In the genomic region with DNA sequence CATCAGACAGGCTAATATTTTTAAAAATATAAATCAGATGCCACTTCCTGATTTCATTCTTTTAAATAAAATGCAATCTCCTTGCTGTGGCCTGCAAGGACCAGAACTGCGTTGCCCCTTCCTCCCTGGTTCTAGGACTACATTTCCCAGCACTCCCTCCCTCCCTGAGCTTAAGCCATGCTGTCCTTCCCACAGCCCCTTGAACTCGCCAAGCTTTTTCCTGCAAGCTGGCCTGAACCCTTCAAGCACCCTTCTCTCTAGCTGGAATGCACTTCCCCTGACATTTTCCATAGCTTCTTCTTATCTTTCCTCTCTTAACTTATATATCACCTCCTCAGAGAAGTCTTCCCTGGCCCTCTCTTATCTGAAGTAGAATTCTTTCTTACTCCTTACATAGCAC, we compare ENCODE assay signal across 15 cellular contexts. TPM values are rescaled to one million over a fixed set of nuclear protein-coding genes. Genes with fewer than 3 reads are reported as not detected.
"Had no signal": no experiment of that assay in that cellular context is flagged by ENCODE, and none has a peak within 500 bp of the region (broad histone marks: within the 10 kb centered on the region; RNA-seq: fewer than 3 reads in every experiment).

No MANE protein-coding gene starts in this region.

- H3K36me3 ChIP-seq: ascending aorta, suprapubic skin, transverse colon, uterus had no signal

- H3K9me3 Mint-ChIP-seq: activated naive CD4-positive, alpha-beta T cell treated with anti-CD3 and anti-CD28 coated beads, Interleukin-2, amount 50 U/mL, for 24 hours; nephron progenitor cell; T-helper 2 cell treated with Interferon-gamma antibody and Interleukin-4, amounts not matched to agents 5 μg/mL and 100 μg/mL, for 36 hours had no signal

- H3K36me3 Mint-ChIP-seq: activated naive CD4-positive, alpha-beta T cell treated with anti-CD3 and anti-CD28 coated beads, Interleukin-2, amount 50 U/mL, for 24 hours had no signal

- DNase-seq: activated CD4-positive, alpha-beta T cell treated with anti-CD3 and anti-CD28 coated beads for 36 hours; activated CD4-positive, alpha-beta T cell treated with anti-CD3 and anti-CD28 coated beads, Interleukin-2, amount 50 U/mL, for 48 hours; activated gamma-delta T cell; cerebellar nuclear complex; cortex of kidney; nephron progenitor cell; retina; transverse colon; uterus had no signal

- ATAC-seq: activated CD4-positive, alpha-beta T cell treated with anti-CD3 and anti-CD28 coated beads for 36 hours had no signal

- H3K27ac Mint-ChIP-seq: activated CD4-positive, alpha-beta T cell treated with anti-CD3 and anti-CD28 coated beads for 36 hours; activated naive CD4-positive, alpha-beta T cell treated with anti-CD3 and anti-CD28 coated beads, Interleukin-2, amount 50 U/mL, for 24 hours; nephron progenitor cell; stimulated activated naive CD8-positive, alpha-beta T cell treated with anti-CD3 and anti-CD28 coated beads, Interleukin-15, Interleukin-2, amounts not matched to agents 100 ng/mL and 50 ng/mL, for 24 hours; T-helper 2 cell treated with Interferon-gamma antibody and Interleukin-4, amounts not matched to agents 5 μg/mL and 100 μg/mL, for 36 hours had no signal

- H3K4me1 ChIP-seq: ascending aorta, suprapubic skin, transverse colon, uterus had no signal

- H3K4me1 Mint-ChIP-seq: activated CD4-positive, alpha-beta T cell treated with anti-CD3 and anti-CD28 coated beads for 36 hours; activated naive CD4-positive, alpha-beta T cell treated with anti-CD3 and anti-CD28 coated beads, Interleukin-2, amount 50 U/mL, for 24 hours had no signal

- H3K4me3 Mint-ChIP-seq: activated CD4-positive, alpha-beta T cell treated with anti-CD3 and anti-CD28 coated beads for 36 hours; activated naive CD4-positive, alpha-beta T cell treated with anti-CD3 and anti-CD28 coated beads, Interleukin-2, amount 50 U/mL, for 24 hours; nephron progenitor cell; stimulated activated naive CD8-positive, alpha-beta T cell treated with anti-CD3 and anti-CD28 coated beads, Interleukin-15, Interleukin-2, amounts not matched to agents 100 ng/mL and 50 ng/mL, for 24 hours; T-helper 2 cell treated with Interferon-gamma antibody and Interleukin-4, amounts not matched to agents 5 μg/mL and 100 μg/mL, for 36 hours had no signal

- H3K4me3 ChIP-seq: ascending aorta, lung, suprapubic skin, transverse colon, uterus had no signal

- H3K9me3 ChIP-seq: ascending aorta, suprapubic skin, transverse colon, uterus had no signal

- H3K27me3 ChIP-seq: ascending aorta, suprapubic skin, uterus had no signal

- H3K27ac ChIP-seq: ascending aorta, suprapubic skin, transverse colon, uterus had no signal

RNA-seq across cellular contexts. Expression of gene DOK5, which starts 6.1 kb away (rescaled TPM):
- total RNA-seq: ascending aorta had no signal
